1 cellular context compared by ENCODE assay signal in genomic region chr2:148602918-148603561, GRCh38.
TF ChIP-seq lines count a peak whose summit lies in the region.

No MANE protein-coding gene starts in this region.

TF ChIP-seq in HepG2, 621 proteins besides CTCF, POLR2A, EP300 and RAD21 (continued from another document):
- TF ChIP-seq ZNF280D (CRISPR knock-in tag; IDR thresholded peaks at IDR 0.05), result no peak
- TF ChIP-seq ZNF292 (CRISPR knock-in tag; IDR thresholded peaks at IDR 0.05; ENCODE audit: borderline replicate concordance, low read depth), result no peak
- TF ChIP-seq, protein P1, sequence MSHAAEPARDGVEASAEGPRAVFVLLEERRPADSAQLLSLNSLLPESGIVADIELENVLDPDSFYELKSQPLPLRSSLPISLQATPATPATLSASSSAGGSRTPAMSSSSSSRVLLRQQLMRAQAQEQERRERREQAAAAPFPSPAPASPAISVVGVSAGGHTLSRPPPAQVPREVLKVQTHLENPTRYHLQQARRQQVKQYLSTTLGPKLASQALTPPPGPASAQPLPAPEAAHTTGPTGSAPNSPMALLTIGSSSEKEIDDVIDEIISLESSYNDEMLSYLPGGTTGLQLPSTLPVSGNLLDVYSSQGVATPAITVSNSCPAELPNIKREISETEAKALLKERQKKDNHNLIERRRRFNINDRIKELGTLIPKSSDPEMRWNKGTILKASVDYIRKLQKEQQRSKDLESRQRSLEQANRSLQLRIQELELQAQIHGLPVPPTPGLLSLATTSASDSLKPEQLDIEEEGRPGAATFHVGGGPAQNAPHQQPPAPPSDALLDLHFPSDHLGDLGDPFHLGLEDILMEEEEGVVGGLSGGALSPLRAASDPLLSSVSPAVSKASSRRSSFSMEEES (CRISPR knock-in tag; IDR thresholded peaks at IDR 0.05), result no peak
